Comparison of ENCODE assay signal across 1 cellular context in the genomic region with DNA sequence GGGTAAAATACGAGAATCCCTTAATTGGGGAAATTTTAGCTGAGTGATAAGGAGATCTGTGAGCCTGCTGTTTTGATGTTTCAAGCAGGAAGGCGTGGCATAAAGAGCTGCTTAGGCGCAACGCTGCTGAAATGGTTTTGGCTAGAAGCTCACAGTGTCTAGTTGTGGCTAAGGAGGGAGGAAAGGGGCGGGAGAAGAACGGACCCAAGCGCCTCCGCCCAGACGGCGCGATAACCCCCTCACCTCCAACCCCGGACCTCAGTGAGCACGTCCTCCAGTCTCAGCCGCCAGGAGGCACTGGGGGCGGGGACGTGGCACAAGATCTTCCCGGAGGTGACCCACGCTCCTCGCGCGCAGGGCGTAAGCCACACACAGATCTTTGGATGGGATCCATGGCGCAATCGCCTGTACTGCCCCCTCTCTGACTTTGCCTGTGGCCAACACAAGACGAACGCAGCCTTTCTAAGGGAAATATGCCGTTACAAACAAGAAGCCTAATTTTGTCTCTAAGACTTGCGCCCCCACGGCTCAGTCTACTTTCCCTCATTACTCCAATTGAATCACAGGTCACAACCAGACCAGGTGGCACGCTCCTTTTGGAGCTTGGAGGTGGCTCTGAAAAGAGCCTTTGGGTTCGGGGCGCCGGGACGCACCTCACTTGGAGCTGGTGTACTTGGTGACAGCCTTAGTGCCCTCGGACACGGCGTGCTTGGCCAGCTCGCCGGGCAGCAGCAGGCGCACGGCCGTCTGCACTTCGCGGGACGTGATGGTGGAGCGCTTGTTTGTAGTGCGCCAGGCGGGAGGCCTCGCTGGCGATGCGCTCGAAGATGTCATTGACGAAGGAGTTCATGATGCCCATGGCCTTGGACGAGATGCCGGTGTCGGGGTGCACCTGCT.
TF ChIP-seq lines count a peak whose summit lies in the region.

No MANE protein-coding gene starts in this region.

TF ChIP-seq in K562, 482 proteins besides CTCF, POLR2A, EP300 and RAD21 (continued from another document and continues in another):
- TF ChIP-seq, protein P1, sequence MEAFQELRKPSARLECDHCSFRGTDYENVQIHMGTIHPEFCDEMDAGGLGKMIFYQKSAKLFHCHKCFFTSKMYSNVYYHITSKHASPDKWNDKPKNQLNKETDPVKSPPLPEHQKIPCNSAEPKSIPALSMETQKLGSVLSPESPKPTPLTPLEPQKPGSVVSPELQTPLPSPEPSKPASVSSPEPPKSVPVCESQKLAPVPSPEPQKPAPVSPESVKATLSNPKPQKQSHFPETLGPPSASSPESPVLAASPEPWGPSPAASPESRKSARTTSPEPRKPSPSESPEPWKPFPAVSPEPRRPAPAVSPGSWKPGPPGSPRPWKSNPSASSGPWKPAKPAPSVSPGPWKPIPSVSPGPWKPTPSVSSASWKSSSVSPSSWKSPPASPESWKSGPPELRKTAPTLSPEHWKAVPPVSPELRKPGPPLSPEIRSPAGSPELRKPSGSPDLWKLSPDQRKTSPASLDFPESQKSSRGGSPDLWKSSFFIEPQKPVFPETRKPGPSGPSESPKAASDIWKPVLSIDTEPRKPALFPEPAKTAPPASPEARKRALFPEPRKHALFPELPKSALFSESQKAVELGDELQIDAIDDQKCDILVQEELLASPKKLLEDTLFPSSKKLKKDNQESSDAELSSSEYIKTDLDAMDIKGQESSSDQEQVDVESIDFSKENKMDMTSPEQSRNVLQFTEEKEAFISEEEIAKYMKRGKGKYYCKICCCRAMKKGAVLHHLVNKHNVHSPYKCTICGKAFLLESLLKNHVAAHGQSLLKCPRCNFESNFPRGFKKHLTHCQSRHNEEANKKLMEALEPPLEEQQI (IDR thresholded peaks at IDR 0.05), result peak; percentile 62; the same call in 1 of the 2 replicates
- TF ChIP-seq FOXM1 (IDR thresholded peaks at IDR 0.05; ENCODE audit: low read depth), result peak; percentile 22; the same call in 1 of the 2 replicates
- 0 out of 2 replicates have a peak, but pooled peaks have one; percentile 39 for TF ChIP-seq FOXM1 (CRISPR knock-in tag; IDR thresholded peaks at IDR 0.05; ENCODE audit: low read depth)
- peak; percentile 65; the same call in 1 of the 2 replicates for TF ChIP-seq ZNF263 (CRISPR knock-in tag; IDR thresholded peaks at IDR 0.05; ENCODE audit: borderline replicate concordance)
- TF ChIP-seq BCOR (IDR thresholded peaks at IDR 0.05), result peak; percentile 91
- TF ChIP-seq NRF1 (conservative IDR thresholded peaks at IDR 0.05 in 1 of 2, IDR thresholded peaks at IDR 0.05 in 1 of 2), result peak; percentile 82 to 85
- TF ChIP-seq ZKSCAN1 (IDR thresholded peaks at IDR 0.05; ENCODE audit: low read depth, low read length), result peak; percentile 84
- TF ChIP-seq ZNF696 (CRISPR knock-in tag; conservative IDR thresholded peaks at IDR 0.05), result no peak
- peak; percentile 77 for TF ChIP-seq POLR2G (IDR thresholded peaks at IDR 0.05; ENCODE audit: low read depth, low read length)
- TF ChIP-seq, protein P2, sequence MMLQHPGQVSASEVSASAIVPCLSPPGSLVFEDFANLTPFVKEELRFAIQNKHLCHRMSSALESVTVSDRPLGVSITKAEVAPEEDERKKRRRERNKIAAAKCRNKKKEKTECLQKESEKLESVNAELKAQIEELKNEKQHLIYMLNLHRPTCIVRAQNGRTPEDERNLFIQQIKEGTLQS (IDR thresholded peaks at IDR 0.05), result 0 out of 2 replicates have a peak, but pooled peaks have one; percentile 58
- TF ChIP-seq, protein P2 (CRISPR knock-in tag; conservative IDR thresholded peaks at IDR 0.05), result no peak; the same call in 1 of the 2 replicates
- 0 out of 2 replicates have a peak, but pooled peaks have one; percentile 22 for TF ChIP-seq HDAC6 (IDR thresholded peaks at IDR 0.05; ENCODE audit: low read depth, low read length)
- TF ChIP-seq TRIM24 (IDR thresholded peaks at IDR 0.05), result peak; percentile 79 to 90
- peak; percentile 85 for TF ChIP-seq BHLHE40 (IDR thresholded peaks at IDR 0.05; ENCODE audit: low read length)
- TF ChIP-seq, protein P3, sequence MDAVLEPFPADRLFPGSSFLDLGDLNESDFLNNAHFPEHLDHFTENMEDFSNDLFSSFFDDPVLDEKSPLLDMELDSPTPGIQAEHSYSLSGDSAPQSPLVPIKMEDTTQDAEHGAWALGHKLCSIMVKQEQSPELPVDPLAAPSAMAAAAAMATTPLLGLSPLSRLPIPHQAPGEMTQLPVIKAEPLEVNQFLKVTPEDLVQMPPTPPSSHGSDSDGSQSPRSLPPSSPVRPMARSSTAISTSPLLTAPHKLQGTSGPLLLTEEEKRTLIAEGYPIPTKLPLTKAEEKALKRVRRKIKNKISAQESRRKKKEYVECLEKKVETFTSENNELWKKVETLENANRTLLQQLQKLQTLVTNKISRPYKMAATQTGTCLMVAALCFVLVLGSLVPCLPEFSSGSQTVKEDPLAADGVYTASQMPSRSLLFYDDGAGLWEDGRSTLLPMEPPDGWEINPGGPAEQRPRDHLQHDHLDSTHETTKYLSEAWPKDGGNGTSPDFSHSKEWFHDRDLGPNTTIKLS (IDR thresholded peaks at IDR 0.05; ENCODE audit: borderline replicate concordance, low read depth), result peak; percentile 98
- TF ChIP-seq, protein P4, sequence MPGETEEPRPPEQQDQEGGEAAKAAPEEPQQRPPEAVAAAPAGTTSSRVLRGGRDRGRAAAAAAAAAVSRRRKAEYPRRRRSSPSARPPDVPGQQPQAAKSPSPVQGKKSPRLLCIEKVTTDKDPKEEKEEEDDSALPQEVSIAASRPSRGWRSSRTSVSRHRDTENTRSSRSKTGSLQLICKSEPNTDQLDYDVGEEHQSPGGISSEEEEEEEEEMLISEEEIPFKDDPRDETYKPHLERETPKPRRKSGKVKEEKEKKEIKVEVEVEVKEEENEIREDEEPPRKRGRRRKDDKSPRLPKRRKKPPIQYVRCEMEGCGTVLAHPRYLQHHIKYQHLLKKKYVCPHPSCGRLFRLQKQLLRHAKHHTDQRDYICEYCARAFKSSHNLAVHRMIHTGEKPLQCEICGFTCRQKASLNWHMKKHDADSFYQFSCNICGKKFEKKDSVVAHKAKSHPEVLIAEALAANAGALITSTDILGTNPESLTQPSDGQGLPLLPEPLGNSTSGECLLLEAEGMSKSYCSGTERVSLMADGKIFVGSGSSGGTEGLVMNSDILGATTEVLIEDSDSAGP (CRISPR knock-in tag; IDR thresholded peaks at IDR 0.05), result 0 out of 2 replicates have a peak, but pooled peaks have one; percentile 11
- TF ChIP-seq HMGN3 (IDR thresholded peaks at IDR 0.05; ENCODE audit: borderline replicate concordance, extremely low read depth, insufficient read length, low read depth, low read length), result peak; percentile 91
- no peak for TF ChIP-seq PURB (CRISPR knock-in tag; IDR thresholded peaks at IDR 0.05; ENCODE audit: low read depth)
- TF ChIP-seq, protein P5, sequence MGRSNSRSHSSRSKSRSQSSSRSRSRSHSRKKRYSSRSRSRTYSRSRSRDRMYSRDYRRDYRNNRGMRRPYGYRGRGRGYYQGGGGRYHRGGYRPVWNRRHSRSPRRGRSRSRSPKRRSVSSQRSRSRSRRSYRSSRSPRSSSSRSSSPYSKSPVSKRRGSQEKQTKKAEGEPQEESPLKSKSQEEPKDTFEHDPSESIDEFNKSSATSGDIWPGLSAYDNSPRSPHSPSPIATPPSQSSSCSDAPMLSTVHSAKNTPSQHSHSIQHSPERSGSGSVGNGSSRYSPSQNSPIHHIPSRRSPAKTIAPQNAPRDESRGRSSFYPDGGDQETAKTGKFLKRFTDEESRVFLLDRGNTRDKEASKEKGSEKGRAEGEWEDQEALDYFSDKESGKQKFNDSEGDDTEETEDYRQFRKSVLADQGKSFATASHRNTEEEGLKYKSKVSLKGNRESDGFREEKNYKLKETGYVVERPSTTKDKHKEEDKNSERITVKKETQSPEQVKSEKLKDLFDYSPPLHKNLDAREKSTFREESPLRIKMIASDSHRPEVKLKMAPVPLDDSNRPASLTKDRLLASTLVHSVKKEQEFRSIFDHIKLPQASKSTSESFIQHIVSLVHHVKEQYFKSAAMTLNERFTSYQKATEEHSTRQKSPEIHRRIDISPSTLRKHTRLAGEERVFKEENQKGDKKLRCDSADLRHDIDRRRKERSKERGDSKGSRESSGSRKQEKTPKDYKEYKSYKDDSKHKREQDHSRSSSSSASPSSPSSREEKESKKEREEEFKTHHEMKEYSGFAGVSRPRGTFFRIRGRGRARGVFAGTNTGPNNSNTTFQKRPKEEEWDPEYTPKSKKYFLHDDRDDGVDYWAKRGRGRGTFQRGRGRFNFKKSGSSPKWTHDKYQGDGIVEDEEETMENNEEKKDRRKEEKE (IDR thresholded peaks at IDR 0.05; ENCODE audit: borderline replicate concordance in 1 of 2, control insufficient read depth in 1 of 2, low read depth in 2 of 2, low read length in 1 of 2), result no peak
- TF ChIP-seq MXI1 (IDR thresholded peaks at IDR 0.05; ENCODE audit: low read depth, low read length), result 0 out of 2 replicates have a peak, but pooled peaks have one; percentile 21
- TF ChIP-seq ZNF75A (CRISPR knock-in tag; IDR thresholded peaks at IDR 0.05), result no peak
- TF ChIP-seq ARNT (IDR thresholded peaks at IDR 0.05), result peak in 1 of 2 experiments; percentile 88; a peak in 2 of 4 replicates
- peak; percentile 93 for TF ChIP-seq ZBTB7A (IDR thresholded peaks at IDR 0.05; ENCODE audit: borderline replicate concordance, control insufficient read depth, low read depth, low read length)
- no peak for TF ChIP-seq HSF4 (CRISPR knock-in tag; IDR thresholded peaks at IDR 0.05; ENCODE audit: borderline replicate concordance)
- no peak for TF ChIP-seq ZSCAN29 (IDR thresholded peaks at IDR 0.05)
- TF ChIP-seq, protein P6, sequence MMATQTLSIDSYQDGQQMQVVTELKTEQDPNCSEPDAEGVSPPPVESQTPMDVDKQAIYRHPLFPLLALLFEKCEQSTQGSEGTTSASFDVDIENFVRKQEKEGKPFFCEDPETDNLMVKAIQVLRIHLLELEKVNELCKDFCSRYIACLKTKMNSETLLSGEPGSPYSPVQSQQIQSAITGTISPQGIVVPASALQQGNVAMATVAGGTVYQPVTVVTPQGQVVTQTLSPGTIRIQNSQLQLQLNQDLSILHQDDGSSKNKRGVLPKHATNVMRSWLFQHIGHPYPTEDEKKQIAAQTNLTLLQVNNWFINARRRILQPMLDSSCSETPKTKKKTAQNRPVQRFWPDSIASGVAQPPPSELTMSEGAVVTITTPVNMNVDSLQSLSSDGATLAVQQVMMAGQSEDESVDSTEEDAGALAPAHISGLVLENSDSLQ (IDR thresholded peaks at IDR 0.05), result peak; percentile 7; the same call in 1 of the 2 replicates
- TF ChIP-seq, protein P7, sequence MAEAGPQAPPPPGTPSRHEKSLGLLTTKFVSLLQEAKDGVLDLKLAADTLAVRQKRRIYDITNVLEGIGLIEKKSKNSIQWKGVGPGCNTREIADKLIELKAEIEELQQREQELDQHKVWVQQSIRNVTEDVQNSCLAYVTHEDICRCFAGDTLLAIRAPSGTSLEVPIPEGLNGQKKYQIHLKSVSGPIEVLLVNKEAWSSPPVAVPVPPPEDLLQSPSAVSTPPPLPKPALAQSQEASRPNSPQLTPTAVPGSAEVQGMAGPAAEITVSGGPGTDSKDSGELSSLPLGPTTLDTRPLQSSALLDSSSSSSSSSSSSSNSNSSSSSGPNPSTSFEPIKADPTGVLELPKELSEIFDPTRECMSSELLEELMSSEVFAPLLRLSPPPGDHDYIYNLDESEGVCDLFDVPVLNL (CRISPR knock-in tag; IDR thresholded peaks at IDR 0.05; ENCODE audit: low read depth), result no peak
- TF ChIP-seq RBM34 (IDR thresholded peaks at IDR 0.05; ENCODE audit: borderline replicate concordance, insufficient read depth, low read length), result no peak
- TF ChIP-seq ZNF644 (tag; IDR thresholded peaks at IDR 0.05; ENCODE audit: low read depth), result no peak
- TF ChIP-seq TCF7L2 (IDR thresholded peaks at IDR 0.05; ENCODE audit: low read depth, low read length), result no peak
- TF ChIP-seq, protein P8, sequence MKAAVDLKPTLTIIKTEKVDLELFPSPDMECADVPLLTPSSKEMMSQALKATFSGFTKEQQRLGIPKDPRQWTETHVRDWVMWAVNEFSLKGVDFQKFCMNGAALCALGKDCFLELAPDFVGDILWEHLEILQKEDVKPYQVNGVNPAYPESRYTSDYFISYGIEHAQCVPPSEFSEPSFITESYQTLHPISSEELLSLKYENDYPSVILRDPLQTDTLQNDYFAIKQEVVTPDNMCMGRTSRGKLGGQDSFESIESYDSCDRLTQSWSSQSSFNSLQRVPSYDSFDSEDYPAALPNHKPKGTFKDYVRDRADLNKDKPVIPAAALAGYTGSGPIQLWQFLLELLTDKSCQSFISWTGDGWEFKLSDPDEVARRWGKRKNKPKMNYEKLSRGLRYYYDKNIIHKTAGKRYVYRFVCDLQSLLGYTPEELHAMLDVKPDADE (conservative IDR thresholded peaks at IDR 0.05; ENCODE audit: control insufficient read depth, low read depth, low read length), result peak; percentile 85; the same call in 1 of the 2 replicates
- peak; percentile 13; the same call in 1 of the 2 replicates for TF ChIP-seq ERF (CRISPR knock-in tag; IDR thresholded peaks at IDR 0.05)
- no peak for TF ChIP-seq ZNF217 (CRISPR knock-in tag; IDR thresholded peaks at IDR 0.05)
- peak; percentile 89; the same call in 1 of the 2 replicates for TF ChIP-seq GATAD2B (IDR thresholded peaks at IDR 0.05; ENCODE audit: borderline replicate concordance)
- TF ChIP-seq ATF1 (CRISPR knock-in tag; IDR thresholded peaks at IDR 0.05), result no peak
- peak; percentile 87 for TF ChIP-seq ATF1 (tag; IDR thresholded peaks at IDR 0.05)
- TF ChIP-seq ESRRA (IDR thresholded peaks at IDR 0.05; ENCODE audit: borderline replicate concordance, low read depth), result peak; percentile 93
- TF ChIP-seq, protein P9, sequence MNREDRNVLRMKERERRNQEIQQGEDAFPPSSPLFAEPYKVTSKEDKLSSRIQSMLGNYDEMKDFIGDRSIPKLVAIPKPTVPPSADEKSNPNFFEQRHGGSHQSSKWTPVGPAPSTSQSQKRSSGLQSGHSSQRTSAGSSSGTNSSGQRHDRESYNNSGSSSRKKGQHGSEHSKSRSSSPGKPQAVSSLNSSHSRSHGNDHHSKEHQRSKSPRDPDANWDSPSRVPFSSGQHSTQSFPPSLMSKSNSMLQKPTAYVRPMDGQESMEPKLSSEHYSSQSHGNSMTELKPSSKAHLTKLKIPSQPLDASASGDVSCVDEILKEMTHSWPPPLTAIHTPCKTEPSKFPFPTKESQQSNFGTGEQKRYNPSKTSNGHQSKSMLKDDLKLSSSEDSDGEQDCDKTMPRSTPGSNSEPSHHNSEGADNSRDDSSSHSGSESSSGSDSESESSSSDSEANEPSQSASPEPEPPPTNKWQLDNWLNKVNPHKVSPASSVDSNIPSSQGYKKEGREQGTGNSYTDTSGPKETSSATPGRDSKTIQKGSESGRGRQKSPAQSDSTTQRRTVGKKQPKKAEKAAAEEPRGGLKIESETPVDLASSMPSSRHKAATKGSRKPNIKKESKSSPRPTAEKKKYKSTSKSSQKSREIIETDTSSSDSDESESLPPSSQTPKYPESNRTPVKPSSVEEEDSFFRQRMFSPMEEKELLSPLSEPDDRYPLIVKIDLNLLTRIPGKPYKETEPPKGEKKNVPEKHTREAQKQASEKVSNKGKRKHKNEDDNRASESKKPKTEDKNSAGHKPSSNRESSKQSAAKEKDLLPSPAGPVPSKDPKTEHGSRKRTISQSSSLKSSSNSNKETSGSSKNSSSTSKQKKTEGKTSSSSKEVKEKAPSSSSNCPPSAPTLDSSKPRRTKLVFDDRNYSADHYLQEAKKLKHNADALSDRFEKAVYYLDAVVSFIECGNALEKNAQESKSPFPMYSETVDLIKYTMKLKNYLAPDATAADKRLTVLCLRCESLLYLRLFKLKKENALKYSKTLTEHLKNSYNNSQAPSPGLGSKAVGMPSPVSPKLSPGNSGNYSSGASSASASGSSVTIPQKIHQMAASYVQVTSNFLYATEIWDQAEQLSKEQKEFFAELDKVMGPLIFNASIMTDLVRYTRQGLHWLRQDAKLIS (CRISPR knock-in tag; IDR thresholded peaks at IDR 0.05), result peak; percentile 87; the same call in 1 of the 2 replicates
- TF ChIP-seq KLF1 (tag; IDR thresholded peaks at IDR 0.05), result peak; percentile 99
- no peak for TF ChIP-seq GTF2F1 (IDR thresholded peaks at IDR 0.05; ENCODE audit: low read depth, low read length)
